In the genomic region with DNA sequence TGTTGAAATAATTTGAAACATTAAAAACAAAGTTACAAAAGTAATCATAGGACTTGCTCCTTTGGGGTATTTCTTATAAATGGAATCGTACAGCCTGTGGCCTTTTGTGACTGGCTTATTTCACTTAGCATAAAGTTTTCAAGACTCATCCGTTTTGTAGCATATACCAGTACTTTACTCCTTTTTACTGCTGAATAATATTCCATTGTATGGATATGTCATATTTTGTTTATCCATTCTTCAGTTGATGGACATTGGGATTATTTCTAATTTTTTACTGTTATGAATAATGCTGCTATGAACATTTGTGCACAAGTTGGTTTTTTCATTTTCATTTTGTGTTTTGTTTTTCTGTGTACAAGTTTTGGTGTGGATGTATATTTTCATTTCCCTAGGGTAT, we compare ENCODE assay signal across 1 cellular context.
TF ChIP-seq lines count a peak whose summit lies in the region.

No MANE protein-coding gene starts in this region.

TF ChIP-seq in A549, 52 proteins besides CTCF, POLR2A, EP300 and RAD21 (continued from another document):
- no peak for TF ChIP-seq BCL3 (IDR thresholded peaks at IDR 0.05)
- no peak for TF ChIP-seq FOSB (CRISPR knock-in tag; IDR thresholded peaks at IDR 0.05)
- no peak for TF ChIP-seq NR3C1 (IDR thresholded peaks at IDR 0.05)
